Comparison of ENCODE assay signal across 22 cellular contexts in genomic region chr1:226601456-226601855, GRCh38. TPM values are rescaled to one million over a fixed set of nuclear protein-coding genes. Genes with fewer than 3 reads are reported as not detected.
"Had no signal": no experiment of that assay in that cellular context is flagged by ENCODE, and none has a peak within 500 bp of the region (broad histone marks: within the 10 kb centered on the region; RNA-seq: fewer than 3 reads in every experiment).

No MANE protein-coding gene starts in this region.

- H3K9me3 Mint-ChIP-seq: activated naive CD8-positive, alpha-beta T cell treated with anti-CD3 and anti-CD28 coated beads, Interleukin-2, amount 10 ng/mL, durations not matched to agents 7 days and 5 days; mesothelial cell of epicardium had no signal

- H3K4me3 Mint-ChIP-seq: activated CD8-positive, alpha-beta T cell treated with anti-CD3 and anti-CD28 coated beads, Interleukin-2, amount 10 ng/mL, durations not matched to agents 7 days and 5 days; activated naive CD8-positive, alpha-beta T cell treated with anti-CD3 and anti-CD28 coated beads, Interleukin-2, amount 10 ng/mL, durations not matched to agents 7 days and 5 days; mesothelial cell of epicardium; nephron progenitor cell had no signal

- H3K36me3 ChIP-seq: thyroid gland had no signal

- H3K27ac ChIP-seq: thyroid gland had no signal

- ATAC-seq: activated CD8-positive, alpha-beta T cell treated with anti-CD3 and anti-CD28 coated beads, Interleukin-2, amount 10 ng/mL, durations not matched to agents 7 days and 5 days; body of pancreas; foreskin keratinocyte; left lobe of liver had no signal

- H3K4me3 ChIP-seq: body of pancreas, lung, thyroid gland had no signal

- H3K9me3 ChIP-seq: body of pancreas, thyroid gland had no signal

- H3K27me3 ChIP-seq: body of pancreas, thyroid gland had no signal

- H3K36me3 Mint-ChIP-seq: activated naive CD8-positive, alpha-beta T cell treated with anti-CD3 and anti-CD28 coated beads, Interleukin-2, amount 10 ng/mL, durations not matched to agents 7 days and 5 days; mesothelial cell of epicardium had no signal

- DNase-seq: activated CD4-positive, alpha-beta T cell treated with anti-CD3 and anti-CD28 coated beads for 1 hour; activated CD4-positive, alpha-beta T cell treated with anti-CD3 and anti-CD28 coated beads, Interleukin-2, amount 50 U/mL, for 1 hour; activated CD8-positive, alpha-beta T cell treated with anti-CD3 and anti-CD28 coated beads, Interleukin-2, amount 10 ng/mL, durations not matched to agents 7 days and 5 days; activated naive CD4-positive, alpha-beta T cell treated with Interleukin-2 at 50 U/mL for 16 hours; activated naive CD8-positive, alpha-beta T cell treated with anti-CD3 and anti-CD28 coated beads, Interleukin-2, amount 10 ng/mL, durations not matched to agents 7 days and 5 days; amniotic stem cell; body of pancreas; caudate nucleus; dermis blood vessel endothelial cell; effector CD8-positive, alpha-beta T cell; erythroblast; foreskin keratinocyte; nephron progenitor cell; nucleus accumbens; stimulated activated CD4-positive, alpha-beta T cell treated with anti-CD3 and anti-CD28 coated beads, Interleukin-4, amount 100 ng/mL, for 24 hours; stimulated activated naive CD4-positive, alpha-beta T cell treated with Interleukin-2 at 50 U/mL for 16 hours; T-helper 1 cell; T-helper 9 cell; thyroid gland had no signal

RNA-seq across cellular contexts. Expression of gene STUM, which starts 52.9 kb away (rescaled TPM):
- total RNA-seq: activated CD8-positive, alpha-beta T cell treated with anti-CD3 and anti-CD28 coated beads, Interleukin-2, amount 10 ng/mL, durations not matched to agents 7 days and 5 days; activated naive CD8-positive, alpha-beta T cell treated with anti-CD3 and anti-CD28 coated beads, Interleukin-2, amount 10 ng/mL, durations not matched to agents 7 days and 5 days; foreskin keratinocyte had no signal
